In genomic region chr5:135887447-135887864, GRCh38 we compare ENCODE assay signal across 7 cellular contexts. TPM values are rescaled to one million over a fixed set of nuclear protein-coding genes. Genes with fewer than 3 reads are reported as not detected.
DNase-seq lines count a peak whose midpoint lies in the region; ATAC-seq and TF ChIP-seq lines count a peak whose summit lies in the region.

No MANE protein-coding gene starts in this region.

- TF ChIP-seq CTCF in GM13977 (IDR thresholded peaks at IDR 0.05; ENCODE audit: extremely low read depth, insufficient read depth, missing control alignments) (peak; percentile 89), SU-DHL-6 (IDR thresholded peaks at IDR 0.05; ENCODE audit: insufficient read depth, low read length, poor library complexity, severe bottlenecking) (peak; percentile 77), smooth muscle cell (IDR thresholded peaks at IDR 0.05; ENCODE audit: borderline replicate concordance, insufficient read depth, poor library complexity, severe bottlenecking) (peak; percentile 86)

- H2AFZ ChIP-seq in SU-DHL-6 (ENCODE audit: low read depth, low read length, severe bottlenecking): peak overlapping the region; percentile 75
- no peak overlapping the region for H2AFZ ChIP-seq in smooth muscle cell (ENCODE audit: low read depth)

- peak overlapping the region; percentile 37 for H3K4me2 ChIP-seq in SU-DHL-6 (ENCODE audit: low read depth, low read length, poor library complexity, severe bottlenecking)
- peak overlapping the region; percentile 73 for H3K4me2 ChIP-seq in smooth muscle cell

- H3K79me2 ChIP-seq in SU-DHL-6 (ENCODE audit: insufficient read depth, low read length) (no peaks in the 10 kb centered on the region), smooth muscle cell (ENCODE audit: low read depth) (no peaks in the 10 kb centered on the region)

- H3K27me3 ChIP-seq in SU-DHL-6 (ENCODE audit: low read length): no peaks in the 10 kb centered on the region
- H3K27me3 ChIP-seq in smooth muscle cell (ENCODE audit: low read depth): peaks cover 37% of the 10 kb centered on the region

- H3K9ac ChIP-seq in SU-DHL-6 (ENCODE audit: low read length): no peak overlapping the region
- H3K9ac ChIP-seq in smooth muscle cell (ENCODE audit: low read depth): no peak overlapping the region

- WGBS in smooth muscle cell (ENCODE audit: low lambda C conversion rate): 9% methylated on average over 8 of the region's 8 CpGs

- peak; percentile 76 for ATAC-seq in HG02588 (IDR thresholded peaks at IDR 0.05; ENCODE audit: unreplicated experiment)

- H3F3A ChIP-seq in SU-DHL-6 (ENCODE audit: insufficient read depth): no peaks in the 10 kb centered on the region
- H3F3A ChIP-seq in smooth muscle cell (ENCODE audit: low read depth): peaks cover 5% of the 10 kb centered on the region

- H3K4me1 ChIP-seq in smooth muscle cell (ENCODE audit: low read depth): no peaks in the 10 kb centered on the region

- no peaks in the 10 kb centered on the region for H3K9me2 ChIP-seq in SU-DHL-6 (replicated peaks; ENCODE audit: insufficient read depth, low read length)

- no peaks in the 10 kb centered on the region for H4K20me1 ChIP-seq in SU-DHL-6 (ENCODE audit: low read depth, low read length)
- H4K20me1 ChIP-seq in smooth muscle cell (ENCODE audit: low read depth): no peaks in the 10 kb centered on the region

- no peaks in the 10 kb centered on the region for H3K36me3 ChIP-seq in SU-DHL-6 (ENCODE audit: low read length)
- H3K36me3 ChIP-seq in smooth muscle cell (ENCODE audit: low read depth): no peaks in the 10 kb centered on the region

- H3K4me3 ChIP-seq in SU-DHL-6 (ENCODE audit: insufficient read depth, low read length, poor library complexity, severe bottlenecking) (no peak overlapping the region), smooth muscle cell (no peak overlapping the region)

- H3K27ac ChIP-seq in SU-DHL-6 (ENCODE audit: low read depth, low read length) (0 out of 2 replicates have a peak overlapping the region, but pooled peaks have one; percentile 9), smooth muscle cell (ENCODE audit: low read depth) (no peak overlapping the region)

- peak; percentile 68 for DNase-seq in GM13977 (ENCODE audit: low spot score)
- DNase-seq in MV-4-11 (lab: John Stamatoyannopoulos, UW): peak; percentile 28
- peak; percentile 16 for DNase-seq in amniotic stem cell (lab: John Stamatoyannopoulos, UW)
- peak in 27 of 51 donors; percentile 9 to 67 (median 34) for DNase-seq in hypothalamus (lab: John Stamatoyannopoulos, UW)
- peak; percentile 11 for DNase-seq in smooth muscle cell (lab: John Stamatoyannopoulos, UW; ENCODE audit: unreplicated experiment)

- in situ Hi-C loops in GM13977 (cut with MboI; ENCODE audit: low pct_unique_long_range_greater_than_20kb, low sequenced_read_pairs, unreplicated experiment): loop anchor here (10.0 to 25.0 kb wide), 2 partner anchors 327 to 525 kb away; no protein-coding TSS in a partner anchor

- H3K9me3 ChIP-seq in SU-DHL-6 (ENCODE audit: insufficient read depth, low read length) (no peaks in the 10 kb centered on the region), smooth muscle cell (replicated peaks; ENCODE audit: low read depth) (no peaks in the 10 kb centered on the region)

RNA-seq across cellular contexts. Expression of gene IL9, which starts 8.2 kb away (rescaled TPM):
- total RNA-seq in smooth muscle cell: not detected in 2 replicates
- not detected in 2 replicates for polyA plus RNA-seq in smooth muscle cell

RNA-seq across cellular contexts. Expression of gene SLC25A48, which starts 53.0 kb away (rescaled TPM):
- total RNA-seq in smooth muscle cell: 0.99 and 4.0 TPM in 2 replicates
- polyA plus RNA-seq in smooth muscle cell: 0.85 and 1.7 TPM in 2 replicates

Comparison
In these comparisons a context has a peak if more than half of its experiments do, and no peak if none do; other contexts are left out.
1. DNase-seq: peak in every context shown above with its lines; median percentile 68 in GM13977; 34 in hypothalamus; 28 in MV-4-11; 16 in amniotic stem cell; 11 in smooth muscle cell.